In the genomic region with DNA sequence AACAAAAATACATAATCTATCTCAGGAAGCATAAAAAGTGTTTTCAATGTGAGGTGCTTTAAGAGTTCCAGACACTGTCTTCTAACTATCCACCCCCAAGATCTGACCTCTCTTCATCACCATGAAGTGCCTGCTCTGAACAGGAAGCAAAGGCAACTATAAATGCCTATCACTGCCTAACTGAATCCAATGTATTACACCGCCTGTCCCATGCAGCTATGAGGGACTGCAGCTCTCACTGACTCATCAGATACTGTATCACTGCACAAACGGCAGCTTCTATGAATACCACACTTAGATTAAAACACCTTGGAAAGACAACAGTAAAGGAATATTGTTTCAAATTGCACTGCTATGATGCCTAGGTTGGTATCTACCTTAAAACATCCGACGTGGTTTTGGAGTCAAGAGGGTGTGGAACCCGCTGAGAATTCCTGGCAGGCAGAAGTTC, we compare ENCODE assay signal across 15 cellular contexts.
A peak's percentile ranks its signal among the peaks of the same experiment; 100 is the strongest.
DNase-seq lines count a peak whose midpoint lies in the region; ATAC-seq and TF ChIP-seq lines count a peak whose summit lies in the region.
"Had no signal": no experiment of that assay in that cellular context is flagged by ENCODE, and none has a peak within 500 bp of the region (broad histone marks: within the 10 kb centered on the region; RNA-seq: fewer than 3 reads in every experiment).

No MANE protein-coding gene starts in this region.

- no peak for TF ChIP-seq POLR2A in lower leg skin (IDR thresholded peaks at IDR 0.05)

- 84 to 85% methylated on average over 5 of the region's 5 CpGs for WGBS in lower leg skin, 2 donors

- TF ChIP-seq CTCF in lower leg skin (IDR thresholded peaks at IDR 0.05), result no peak

- H3K9me3 ChIP-seq in MG63, result no peaks in the 10 kb centered on the region
- H3K9me3 ChIP-seq: neutrophil, upper lobe of left lung had no signal

- DNase-seq in GM03348 (ENCODE audit: low spot score), result peak; percentile 43
- peak; percentile 49 for DNase-seq in MG63
- peak; percentile 29 for DNase-seq in dedifferentiated amniotic fluid mesenchymal stem cell (ENCODE audit: extremely low spot score)
- peak; percentile 50 for DNase-seq in non-pigmented ciliary epithelial cell (ENCODE audit: low read depth)
- DNase-seq in lower leg skin (ENCODE audit: low spot score in 2 of 2), result no peak
- DNase-seq in midbrain (lab: John Stamatoyannopoulos, UW), result no peak
- DNase-seq: activated T-cell treated with anti-CD3 and anti-CD28 coated beads, Interleukin-2, amount 50 U/mL, for 24 hours; Calu3; foreskin melanocyte; left cardiac atrium; NCI-H446 treated with DMSO at 0.1 percent for 48 hours; upper lobe of left lung had no signal

- peaks cover 27% of the 10 kb centered on the region for H3K36me3 ChIP-seq in MG63

- H3K4me3 ChIP-seq in MG63 (no peak overlapping the region), lower leg skin (ENCODE audit: low read depth, poor library complexity, severe bottlenecking) (no peak overlapping the region)
- H3K4me3 ChIP-seq: upper lobe of left lung had no signal

- intact Hi-C loops in lower leg skin (cut with DNase I; ENCODE audit: low total_unique reads), result no loop called here

- H3K27me3 ChIP-seq in MG63, result no peaks in the 10 kb centered on the region
- H3K27me3 ChIP-seq: neutrophil, upper lobe of left lung had no signal

- ATAC-seq in GM21360 (IDR thresholded peaks at IDR 0.05; ENCODE audit: unreplicated experiment) (no peak), GM21717 (IDR thresholded peaks at IDR 0.05; ENCODE audit: unreplicated experiment) (no peak)
- ATAC-seq: left cardiac atrium had no signal

Comparison
In these comparisons a context has a peak if more than half of its experiments do, and no peak if none do; other contexts are left out.
1. DNase-seq: peak in GM03348 (single experiment), MG63 (single experiment), dedifferentiated amniotic fluid mesenchymal stem cell (single experiment) and non-pigmented ciliary epithelial cell (single experiment); none in lower leg skin (0 of 2) and midbrain (single experiment).